In the genomic region with DNA sequence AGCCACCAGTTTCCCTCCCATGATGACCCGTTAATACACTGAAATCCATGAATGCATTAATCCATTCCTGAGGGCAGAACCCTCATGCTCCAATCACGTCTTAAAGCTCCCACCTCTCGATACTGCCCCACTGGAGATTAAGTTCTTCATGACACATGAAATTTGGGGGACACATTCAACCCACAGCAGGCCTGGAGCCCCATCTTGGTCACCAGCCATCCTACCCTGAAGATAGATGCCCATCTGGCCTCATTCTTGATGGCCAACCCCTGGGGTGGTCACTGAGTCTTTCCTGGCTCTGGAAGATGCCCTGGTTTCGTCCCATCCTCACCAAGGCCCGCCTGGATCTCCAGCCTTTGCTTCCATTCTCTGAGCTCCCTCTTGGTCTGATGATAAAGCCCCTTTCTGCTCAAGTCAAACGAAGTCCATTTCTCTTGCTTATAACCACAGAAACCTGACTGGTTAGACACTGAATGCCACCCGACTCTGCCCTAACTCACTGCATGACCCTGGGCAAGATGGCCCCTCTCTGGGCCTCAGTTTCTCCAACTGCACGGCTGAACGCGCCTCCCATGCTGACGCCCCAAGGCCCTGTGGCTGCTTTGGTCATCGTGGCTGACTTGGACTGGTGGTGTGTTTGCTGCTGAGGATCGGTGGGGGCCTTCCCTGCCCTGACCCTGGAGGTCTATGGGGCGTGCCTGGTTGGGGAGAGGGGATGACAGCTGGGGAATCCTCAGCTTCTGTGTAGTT, we compare ENCODE assay signal across 15 cellular contexts.
DNase-seq lines count a peak whose midpoint lies in the region; ATAC-seq and TF ChIP-seq lines count a peak whose summit lies in the region.
"Had no signal": no experiment of that assay in that cellular context is flagged by ENCODE, and none has a peak within 500 bp of the region (broad histone marks: within the 10 kb centered on the region; RNA-seq: fewer than 3 reads in every experiment).

No MANE protein-coding gene starts in this region.

- 86 to 87% methylated on average over 13 to 14 of the region's 14 CpGs for WGBS in GM23248 (ENCODE audit: low coverage in 1 of 2, low lambda C conversion rate in 2 of 2, missing lambda C conversion rate in 2 of 2), 2 experiments
- WGBS in liver, result 93% methylated on average over 14 of the region's 14 CpGs

- no peaks in the 10 kb centered on the region for H3K79me2 ChIP-seq in GM23248 (ENCODE audit: insufficient read depth)

- no peaks in the 10 kb centered on the region for H3K9me3 ChIP-seq in GM23248 (ENCODE audit: low read depth)
- no peaks in the 10 kb centered on the region for H3K9me3 ChIP-seq in liver (ENCODE audit: control insufficient read depth in 4 of 4, low read length in 3 of 4)
- no peaks in the 10 kb centered on the region for H3K9me3 ChIP-seq in MG63
- H3K9me3 ChIP-seq: body of pancreas, upper lobe of left lung had no signal

- H3K4me2 ChIP-seq in GM23248 (ENCODE audit: unreplicated experiment), result no peak overlapping the region

- no peak overlapping the region for H2AFZ ChIP-seq in GM23248

- H4K20me1 ChIP-seq in GM23248 (ENCODE audit: insufficient read depth), result no peaks in the 10 kb centered on the region

- H3K36me3 ChIP-seq in GM23248 (ENCODE audit: low read depth), result no peaks in the 10 kb centered on the region
- H3K36me3 ChIP-seq in liver (ENCODE audit: control insufficient read depth in 4 of 4, insufficient read depth in 3 of 4, low read depth in 1 of 4, low read length in 3 of 4), result no peaks in the 10 kb centered on the region
- H3K36me3 ChIP-seq in MG63, result no peaks in the 10 kb centered on the region
- H3K36me3 ChIP-seq: upper lobe of left lung had no signal

- H3K27me3 ChIP-seq in GM23248 (replicated peaks; ENCODE audit: insufficient read depth) (no peaks in the 10 kb centered on the region), liver (ENCODE audit: control insufficient read depth in 4 of 4, insufficient read depth in 4 of 4, low read length in 3 of 4) (no peaks in the 10 kb centered on the region), MG63 (no peaks in the 10 kb centered on the region)
- H3K27me3 ChIP-seq: body of pancreas, upper lobe of left lung had no signal

- no peak for TF ChIP-seq CTCF in liver (IDR thresholded peaks at IDR 0.05; ENCODE audit: low read depth, low read length, missing input control)

- H3K4me1 ChIP-seq in GM23248 (ENCODE audit: insufficient read depth) (peaks cover 42% of the 10 kb centered on the region), liver (ENCODE audit: control insufficient read depth in 4 of 4, insufficient read depth in 4 of 4, low read length in 3 of 4) (peaks cover 0 to 20% (median 19%) of the 10 kb centered on the region in 4 donors)

- H3K4me3 ChIP-seq in GM23248 (no peak overlapping the region), liver (ENCODE audit: low read depth in 1 of 3, low read length in 3 of 3) (no peak overlapping the region), MG63 (no peak overlapping the region)
- H3K4me3 ChIP-seq: body of pancreas, upper lobe of left lung had no signal

- H3K9me2 ChIP-seq in GM23248 (ENCODE audit: insufficient read depth), result no peaks in the 10 kb centered on the region

- H3F3A ChIP-seq in GM23248 (ENCODE audit: insufficient read depth), result peaks cover 12% of the 10 kb centered on the region

- in situ Hi-C loops in GM23248 (cut with MboI), result no loop called here

- TF ChIP-seq RAD21 in liver (IDR thresholded peaks at IDR 0.05), result no peak

- ATAC-seq in HG02884 (IDR thresholded peaks at IDR 0.05; ENCODE audit: unreplicated experiment), result no peak
- ATAC-seq: naive thymus-derived CD8-positive, alpha-beta T cell had no signal

- DNase-seq in GM23248, result no peak
- DNase-seq in stimulated activated CD8-positive, alpha-beta memory T cell treated with anti-CD3 and anti-CD28 coated beads, Interleukin-4, amount 100 ng/mL, for 48 hours, result peak; percentile 10
- DNase-seq in MG63, result no peak
- no peak for DNase-seq in substantia nigra (lab: John Stamatoyannopoulos, UW)
- DNase-seq: activated CD4-positive, alpha-beta T cell treated with anti-CD3 and anti-CD28 coated beads for 1 hour; DND-41; MM.1S; naive thymus-derived CD8-positive, alpha-beta T cell; NCI-H2081 treated with DMSO at 0.1 percent for 48 hours; small intestine had no signal

- H3K27ac ChIP-seq in GM23248 (peak overlapping the region; percentile 81), angular gyrus (ENCODE audit: low read depth, low read length) (peak overlapping the region; percentile 52), liver (ENCODE audit: low read depth in 1 of 2, low read length in 2 of 2) (peak overlapping the region; percentile 96 to 97), substantia nigra (ENCODE audit: low read depth, low read length, poor library complexity, severe bottlenecking) (no peak overlapping the region)

- H3K9ac ChIP-seq in GM23248 (0 out of 2 replicates have a peak overlapping the region, but pooled peaks have one; percentile 56), liver (ENCODE audit: low read depth in 1 of 2, low read length in 2 of 2) (no peak overlapping the region)

TF ChIP-seq in liver, 16 proteins besides CTCF, POLR2A, EP300 and RAD21:
- no peak for TF ChIP-seq RXRA (IDR thresholded peaks at IDR 0.05)
- TF ChIP-seq NR2F2 (IDR thresholded peaks at IDR 0.05), result no peak
- TF ChIP-seq TAF1 (conservative IDR thresholded peaks at IDR 0.05), result no peak
- no peak for TF ChIP-seq SP1 (IDR thresholded peaks at IDR 0.05)
- no peak for TF ChIP-seq JUND (IDR thresholded peaks at IDR 0.05)
- TF ChIP-seq, protein P1, sequence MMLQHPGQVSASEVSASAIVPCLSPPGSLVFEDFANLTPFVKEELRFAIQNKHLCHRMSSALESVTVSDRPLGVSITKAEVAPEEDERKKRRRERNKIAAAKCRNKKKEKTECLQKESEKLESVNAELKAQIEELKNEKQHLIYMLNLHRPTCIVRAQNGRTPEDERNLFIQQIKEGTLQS (IDR thresholded peaks at IDR 0.05), result no peak
- TF ChIP-seq GABPA (IDR thresholded peaks at IDR 0.05 in 1 of 2, conservative IDR thresholded peaks at IDR 0.05 in 1 of 2), result no peak
- TF ChIP-seq YY1 (IDR thresholded peaks at IDR 0.05), result no peak
- TF ChIP-seq, protein P2, sequence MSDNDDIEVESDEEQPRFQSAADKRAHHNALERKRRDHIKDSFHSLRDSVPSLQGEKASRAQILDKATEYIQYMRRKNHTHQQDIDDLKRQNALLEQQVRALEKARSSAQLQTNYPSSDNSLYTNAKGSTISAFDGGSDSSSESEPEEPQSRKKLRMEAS (IDR thresholded peaks at IDR 0.05), result no peak
- TF ChIP-seq, protein P3, sequence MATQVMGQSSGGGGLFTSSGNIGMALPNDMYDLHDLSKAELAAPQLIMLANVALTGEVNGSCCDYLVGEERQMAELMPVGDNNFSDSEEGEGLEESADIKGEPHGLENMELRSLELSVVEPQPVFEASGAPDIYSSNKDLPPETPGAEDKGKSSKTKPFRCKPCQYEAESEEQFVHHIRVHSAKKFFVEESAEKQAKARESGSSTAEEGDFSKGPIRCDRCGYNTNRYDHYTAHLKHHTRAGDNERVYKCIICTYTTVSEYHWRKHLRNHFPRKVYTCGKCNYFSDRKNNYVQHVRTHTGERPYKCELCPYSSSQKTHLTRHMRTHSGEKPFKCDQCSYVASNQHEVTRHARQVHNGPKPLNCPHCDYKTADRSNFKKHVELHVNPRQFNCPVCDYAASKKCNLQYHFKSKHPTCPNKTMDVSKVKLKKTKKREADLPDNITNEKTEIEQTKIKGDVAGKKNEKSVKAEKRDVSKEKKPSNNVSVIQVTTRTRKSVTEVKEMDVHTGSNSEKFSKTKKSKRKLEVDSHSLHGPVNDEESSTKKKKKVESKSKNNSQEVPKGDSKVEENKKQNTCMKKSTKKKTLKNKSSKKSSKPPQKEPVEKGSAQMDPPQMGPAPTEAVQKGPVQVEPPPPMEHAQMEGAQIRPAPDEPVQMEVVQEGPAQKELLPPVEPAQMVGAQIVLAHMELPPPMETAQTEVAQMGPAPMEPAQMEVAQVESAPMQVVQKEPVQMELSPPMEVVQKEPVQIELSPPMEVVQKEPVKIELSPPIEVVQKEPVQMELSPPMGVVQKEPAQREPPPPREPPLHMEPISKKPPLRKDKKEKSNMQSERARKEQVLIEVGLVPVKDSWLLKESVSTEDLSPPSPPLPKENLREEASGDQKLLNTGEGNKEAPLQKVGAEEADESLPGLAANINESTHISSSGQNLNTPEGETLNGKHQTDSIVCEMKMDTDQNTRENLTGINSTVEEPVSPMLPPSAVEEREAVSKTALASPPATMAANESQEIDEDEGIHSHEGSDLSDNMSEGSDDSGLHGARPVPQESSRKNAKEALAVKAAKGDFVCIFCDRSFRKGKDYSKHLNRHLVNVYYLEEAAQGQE (IDR thresholded peaks at IDR 0.05), result no peak
- no peak for TF ChIP-seq FOXA2 (IDR thresholded peaks at IDR 0.05)
